In genomic region chr10:103514244-103514643, GRCh38 we compare ENCODE assay signal across 21 cellular contexts. TPM values are rescaled to one million over a fixed set of nuclear protein-coding genes. Genes with fewer than 3 reads are reported as not detected.
A peak's percentile ranks its signal among the peaks of the same experiment; 100 is the strongest.
DNase-seq lines count a peak whose midpoint lies in the region; ATAC-seq and TF ChIP-seq lines count a peak whose summit lies in the region.
"Had no signal": no experiment of that assay in that cellular context is flagged by ENCODE, and none has a peak within 500 bp of the region (broad histone marks: within the 10 kb centered on the region; RNA-seq: fewer than 3 reads in every experiment).

No MANE protein-coding gene starts in this region.

- peaks cover 38% of the 10 kb centered on the region for H3K27me3 Mint-ChIP-seq in chondrocyte (ENCODE audit: low read depth)

- H3K4me2 ChIP-seq in SK-N-SH = no peak overlapping the region
- H3K4me2 ChIP-seq: GM23338 had no signal

- H3K27ac Mint-ChIP-seq in chondrocyte (ENCODE audit: unreplicated experiment) = no peak overlapping the region
- H3K27ac Mint-ChIP-seq: CD8-positive, alpha-beta T cell; GM23338 had no signal

- no peak overlapping the region for H2AFZ ChIP-seq in SK-N-SH (ENCODE audit: low read depth)
- H2AFZ ChIP-seq: GM23338 had no signal

- no peaks in the 10 kb centered on the region for H3K36me3 ChIP-seq in SK-N-SH (replicated peaks in 1 of 2; ENCODE audit: control insufficient read depth in 1 of 2, insufficient read depth in 2 of 2, low read length in 1 of 2)
- H3K36me3 ChIP-seq in transverse colon = no peaks in the 10 kb centered on the region
- H3K36me3 ChIP-seq in left lung = no peaks in the 10 kb centered on the region

- ATAC-seq in SK-N-SH treated with all-trans-retinoic acid at 6 μM for 48 hours = no peak
- ATAC-seq in left lung = no peak
- ATAC-seq: CD8-positive, alpha-beta T cell; K562 had no signal

- POLR2A ChIA-PET in SK-N-SH (lab: Yijun Ruan, JAX) = no interaction called here

- TF ChIP-seq RAD21 in SK-N-SH (IDR thresholded peaks at IDR 0.05; ENCODE audit: low read length) = no peak

- no peaks in the 10 kb centered on the region for H3F3A ChIP-seq in SK-N-SH (replicated peaks; ENCODE audit: insufficient read depth)

- no peak for TF ChIP-seq CTCF in SK-N-SH (IDR thresholded peaks at IDR 0.05)
- no peak for TF ChIP-seq CTCF in chondrocyte (IDR thresholded peaks at IDR 0.05)
- no peak for TF ChIP-seq CTCF in transverse colon (IDR thresholded peaks at IDR 0.05)
- no peak for TF ChIP-seq CTCF in left lung (IDR thresholded peaks at IDR 0.05)

- CTCF ChIA-PET in SK-N-SH (lab: Yijun Ruan, JAX) = no interaction called here

- H3K9me2 ChIP-seq in SK-N-SH = no peaks in the 10 kb centered on the region

- no peak for TF ChIP-seq POLR2A in transverse colon (IDR thresholded peaks at IDR 0.05)

- no peaks in the 10 kb centered on the region for H3K9me3 Mint-ChIP-seq in chondrocyte (ENCODE audit: low read depth)
- H3K9me3 Mint-ChIP-seq: CD8-positive, alpha-beta T cell; GM23338 had no signal

- H3K79me2 ChIP-seq in SK-N-SH (ENCODE audit: insufficient read depth) = no peaks in the 10 kb centered on the region

- H4K20me1 ChIP-seq in SK-N-SH (ENCODE audit: insufficient read depth) = no peaks in the 10 kb centered on the region

- peaks cover 13% of the 10 kb centered on the region for H3K4me1 Mint-ChIP-seq in chondrocyte (ENCODE audit: low read depth)
- H3K4me1 Mint-ChIP-seq: GM23338 had no signal

- DNase-seq in SK-N-SH = peak; percentile 2
- peak; percentile 40 for DNase-seq in chondrocyte (ENCODE audit: low spot score)
- DNase-seq in mesenteric fat pad (ENCODE audit: low spot score) = peak; percentile 43
- no peak for DNase-seq in transverse colon
- DNase-seq in left lung = no peak
- DNase-seq in NCI-H2107 treated with DMSO at 0.1 percent for 48 hours (lab: John Stamatoyannopoulos, UW; ENCODE audit: unreplicated experiment) = no peak
- no peak for DNase-seq in NCI-H1417 (lab: John Stamatoyannopoulos, UW)
- DNase-seq: CD8-positive, alpha-beta T cell; DMS79; NCI-H1930; NCI-H2171; NCI-H446 treated with DMSO at 0.1 percent for 48 hours; NK-92 treated with Interleukin-12 subunit alpha and Interleukin-12 subunit beta, amount 100 ng/mL, for 24 hours; OCI-M1 had no signal

- H3K9me3 ChIP-seq in SK-N-SH (no peaks in the 10 kb centered on the region), transverse colon (no peaks in the 10 kb centered on the region), left lung (no peaks in the 10 kb centered on the region)

- no peak for TF ChIP-seq EP300 in SK-N-SH (IDR thresholded peaks at IDR 0.05; ENCODE audit: borderline replicate concordance in 1 of 2, low read depth in 1 of 2, low read length in 1 of 2)
- TF ChIP-seq EP300 in transverse colon (IDR thresholded peaks at IDR 0.05; ENCODE audit: low read depth) = no peak

- no peak overlapping the region for H3K9ac ChIP-seq in SK-N-SH

- no peak overlapping the region for H3K4me3 ChIP-seq in SK-N-SH (ENCODE audit: low read depth in 2 of 2, low read length in 1 of 2)
- H3K4me3 ChIP-seq in transverse colon = no peak overlapping the region
- H3K4me3 ChIP-seq in left lung = no peak overlapping the region
- H3K4me3 ChIP-seq: GM23338, K562 had no signal

- H3K36me3 Mint-ChIP-seq in chondrocyte (ENCODE audit: low read depth) = peaks cover 5% of the 10 kb centered on the region
- H3K36me3 Mint-ChIP-seq: CD8-positive, alpha-beta T cell had no signal

- no peak overlapping the region for H3K4me3 Mint-ChIP-seq in chondrocyte (ENCODE audit: unreplicated experiment)
- H3K4me3 Mint-ChIP-seq: CD8-positive, alpha-beta T cell; GM23338 had no signal

- H3K27ac ChIP-seq in SK-N-SH (ENCODE audit: low read depth in 2 of 2, low read length in 1 of 2) (no peak overlapping the region), transverse colon (peak overlapping the region; percentile 57 to 77 (median 64)), left lung (no peak overlapping the region)
- H3K27ac ChIP-seq: HL-60 had no signal

- intact Hi-C loops in transverse colon (cut with DNase I; ENCODE audit: low total_unique reads) = no loop called here
- intact Hi-C loops in left lung (cut with DNase I) = no loop called here

- in situ Hi-C loops in transverse colon (cut with MboI; ENCODE audit: low pct_ligation_motif_present in 1 of 4, low pct_unique_long_range_greater_than_20kb in 1 of 4, low sequenced_read_pairs in 3 of 4) = no loop called here

- H3K27me3 ChIP-seq in SK-N-SH (ENCODE audit: insufficient read depth) = no peaks in the 10 kb centered on the region
- H3K27me3 ChIP-seq in transverse colon = no peaks in the 10 kb centered on the region
- no peaks in the 10 kb centered on the region for H3K27me3 ChIP-seq in left lung

- WGBS in SK-N-SH (ENCODE audit: low lambda C conversion rate) = 74% methylated on average over 5 of the region's 5 CpGs
- WGBS in transverse colon (ENCODE audit: low coverage in 1 of 2), 2 donors = 94 to 100% methylated on average over 3 to 5 of the region's 5 CpGs

- peaks cover 0 to 8% of the 10 kb centered on the region in 2 experiments; a peak in 1 of 4 replicates for H3K4me1 ChIP-seq in SK-N-SH (ENCODE audit: control insufficient read depth in 1 of 2, insufficient read depth in 2 of 2, low read depth in 1 of 2, low read length in 1 of 2)
- H3K4me1 ChIP-seq in transverse colon = peaks cover 13 to 35% (median 20%) of the 10 kb centered on the region in 4 donors
- peaks cover 0 to 4% of the 10 kb centered on the region in 2 donors for H3K4me1 ChIP-seq in left lung

TF ChIP-seq in SK-N-SH, 30 proteins besides CTCF, POLR2A, EP300 and RAD21 (continues in another document):
- TF ChIP-seq SIN3A (IDR thresholded peaks at IDR 0.05; ENCODE audit: borderline replicate concordance, low read depth, low read length) (no peak), RCOR1 (IDR thresholded peaks at IDR 0.05; ENCODE audit: low read length) (no peak), FOXM1 (IDR thresholded peaks at IDR 0.05; ENCODE audit: low read depth) (no peak), JUND (IDR thresholded peaks at IDR 0.05) (no peak), CHD2 (IDR thresholded peaks at IDR 0.05; ENCODE audit: low read length, partially characterized antibody) (no peak)
- TF ChIP-seq, protein P1, sequence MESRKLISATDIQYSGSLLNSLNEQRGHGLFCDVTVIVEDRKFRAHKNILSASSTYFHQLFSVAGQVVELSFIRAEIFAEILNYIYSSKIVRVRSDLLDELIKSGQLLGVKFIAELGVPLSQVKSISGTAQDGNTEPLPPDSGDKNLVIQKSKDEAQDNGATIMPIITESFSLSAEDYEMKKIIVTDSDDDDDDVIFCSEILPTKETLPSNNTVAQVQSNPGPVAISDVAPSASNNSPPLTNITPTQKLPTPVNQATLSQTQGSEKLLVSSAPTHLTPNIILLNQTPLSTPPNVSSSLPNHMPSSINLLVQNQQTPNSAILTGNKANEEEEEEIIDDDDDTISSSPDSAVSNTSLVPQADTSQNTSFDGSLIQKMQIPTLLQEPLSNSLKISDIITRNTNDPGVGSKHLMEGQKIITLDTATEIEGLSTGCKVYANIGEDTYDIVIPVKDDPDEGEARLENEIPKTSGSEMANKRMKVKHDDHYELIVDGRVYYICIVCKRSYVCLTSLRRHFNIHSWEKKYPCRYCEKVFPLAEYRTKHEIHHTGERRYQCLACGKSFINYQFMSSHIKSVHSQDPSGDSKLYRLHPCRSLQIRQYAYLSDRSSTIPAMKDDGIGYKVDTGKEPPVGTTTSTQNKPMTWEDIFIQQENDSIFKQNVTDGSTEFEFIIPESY (IDR thresholded peaks at IDR 0.05; ENCODE audit: borderline replicate concordance, low read depth) = no peak

TF ChIP-seq in SK-N-SH treated with all-trans-retinoic acid at 6 μM for 48 hours, 23 proteins besides CTCF, POLR2A, EP300 and RAD21 (continues in another document):
- no peak for TF ChIP-seq ZNF70 (CRISPR knock-in tag; IDR thresholded peaks at IDR 0.05)
- no peak for TF ChIP-seq TCF4 (CRISPR knock-in tag; IDR thresholded peaks at IDR 0.05; ENCODE audit: borderline replicate concordance)
- TF ChIP-seq TOX (CRISPR knock-in tag; IDR thresholded peaks at IDR 0.05; ENCODE audit: borderline replicate concordance) = no peak
- TF ChIP-seq GLIS3 (CRISPR knock-in tag; IDR thresholded peaks at IDR 0.05) = no peak
- TF ChIP-seq BACH2 (CRISPR knock-in tag; IDR thresholded peaks at IDR 0.05; ENCODE audit: borderline replicate concordance) = no peak
- TF ChIP-seq ZFP3 (CRISPR knock-in tag; IDR thresholded peaks at IDR 0.05) = no peak
- TF ChIP-seq, protein P2, sequence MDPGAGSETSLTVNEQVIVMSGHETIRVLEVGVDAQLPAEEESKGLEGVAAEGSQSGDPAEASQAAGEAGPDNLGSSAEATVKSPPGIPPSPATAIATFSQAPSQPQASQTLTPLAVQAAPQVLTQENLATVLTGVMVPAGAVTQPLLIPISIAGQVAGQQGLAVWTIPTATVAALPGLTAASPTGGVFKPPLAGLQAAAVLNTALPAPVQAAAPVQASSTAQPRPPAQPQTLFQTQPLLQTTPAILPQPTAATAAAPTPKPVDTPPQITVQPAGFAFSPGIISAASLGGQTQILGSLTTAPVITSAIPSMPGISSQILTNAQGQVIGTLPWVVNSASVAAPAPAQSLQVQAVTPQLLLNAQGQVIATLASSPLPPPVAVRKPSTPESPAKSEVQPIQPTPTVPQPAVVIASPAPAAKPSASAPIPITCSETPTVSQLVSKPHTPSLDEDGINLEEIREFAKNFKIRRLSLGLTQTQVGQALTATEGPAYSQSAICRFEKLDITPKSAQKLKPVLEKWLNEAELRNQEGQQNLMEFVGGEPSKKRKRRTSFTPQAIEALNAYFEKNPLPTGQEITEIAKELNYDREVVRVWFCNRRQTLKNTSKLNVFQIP (CRISPR knock-in tag; IDR thresholded peaks at IDR 0.05; ENCODE audit: borderline replicate concordance, low read depth) = no peak
- no peak for TF ChIP-seq ZNF565 (CRISPR knock-in tag; conservative IDR thresholded peaks at IDR 0.05; ENCODE audit: low read depth)
- no peak for TF ChIP-seq ARNTL (CRISPR knock-in tag; IDR thresholded peaks at IDR 0.05; ENCODE audit: borderline replicate concordance, low read depth)

RNA-seq across cellular contexts. Expression of gene NEURL1, which starts 20.7 kb away (rescaled TPM):
- 0.05 and 0.19 TPM in 2 replicates for polyA plus RNA-seq in SK-N-SH (2012; rRNA removed)
- 0.04 and 0.05 TPM in 2 replicates for polyA plus RNA-seq in SK-N-SH (2012; cell fraction: cytosol; rRNA removed)
- polyA plus RNA-seq in SK-N-SH (2012; cell fraction: nucleus; rRNA removed) = 0.12 and 0.36 TPM in 2 replicates
- total RNA-seq in chondrocyte (0.05 TPM in 1 of 3 replicates, not detected in the others), mesenteric fat pad (0.13 TPM), transverse colon (100 to 1,000 TPM in 1 of 4 donors, 10 to 100 TPM in 3; 36.7 to 177 (median 55.8) TPM), left lung (under 1 TPM; 0.76 TPM)
- total RNA-seq: RPMI7951 had no signal

RNA-seq across cellular contexts. Expression of gene CALHM3, which starts 35.2 kb away (rescaled TPM):
- not detected in 2 replicates for polyA plus RNA-seq in SK-N-SH (2012; rRNA removed)
- not detected in 2 replicates for polyA plus RNA-seq in SK-N-SH (2012; cell fraction: cytosol; rRNA removed)
- polyA plus RNA-seq in SK-N-SH (2012; cell fraction: nucleus; rRNA removed) = not detected in 2 replicates
- not detected in 3 replicates for total RNA-seq in chondrocyte
- not detected for total RNA-seq in mesenteric fat pad
- not detected for total RNA-seq in transverse colon
- under 1 TPM in 1 of 2 donors, not detected in 1; 0.16 TPM for total RNA-seq in left lung
- total RNA-seq: CD8-positive, alpha-beta T cell; K562 had no signal
- polyA plus RNA-seq: AG04450, K562 had no signal

RNA-seq across cellular contexts. Expression of gene CALHM1, which starts 55.5 kb away (rescaled TPM):
- polyA plus RNA-seq in SK-N-SH (2012; rRNA removed) = not detected in 2 replicates
- not detected in 2 replicates for polyA plus RNA-seq in SK-N-SH (2012; cell fraction: cytosol; rRNA removed)
- polyA plus RNA-seq in SK-N-SH (2012; cell fraction: nucleus; rRNA removed) = not detected in 2 replicates
- not detected in 3 replicates for total RNA-seq in chondrocyte
- total RNA-seq in mesenteric fat pad = not detected
- total RNA-seq in transverse colon = not detected
- total RNA-seq in left lung = not detected
- total RNA-seq: CD8-positive, alpha-beta T cell; GM23338; K562; RPMI7951 had no signal
- polyA plus RNA-seq: AG04450, BJ had no signal

Comparison
In these comparisons a context has a peak if more than half of its experiments do, and no peak if none do; other contexts are left out.
1. DNase-seq: peak in SK-N-SH (single experiment), chondrocyte (single experiment) and mesenteric fat pad (single experiment); none in transverse colon (single experiment), left lung (0 of 2), NCI-H2107 treated with DMSO at 0.1 percent for 48 hours (single experiment) and NCI-H1417 (0 of 3).
2. H3K27ac ChIP-seq: peak in transverse colon (4 of 4); none in SK-N-SH (0 of 2) and left lung (0 of 2).
3. RNA of gene NEURL1, which starts 20.7 kb away (total RNA-seq): 36.7 to 177 TPM in transverse colon; 0.76 TPM in left lung, 0.13 TPM in mesenteric fat pad (single experiment) and 0.05 TPM in chondrocyte; every median in the first group is over 10 times any median in the second.